ENCODE assay signal across 10 cellular contexts in genomic region chr1:2539312-2539907, GRCh38. TPM values are rescaled to one million over a fixed set of nuclear protein-coding genes. Genes with fewer than 3 reads are reported as not detected.
DNase-seq lines count a peak whose midpoint lies in the region; ATAC-seq and TF ChIP-seq lines count a peak whose summit lies in the region.
"Had no signal": no experiment of that assay in that cellular context is flagged by ENCODE, and none has a peak within 500 bp of the region (broad histone marks: within the 10 kb centered on the region; RNA-seq: fewer than 3 reads in every experiment).

No MANE protein-coding gene starts in this region.

- DNase-seq in CD14-positive monocyte (ENCODE audit: low spot score) (no peak), HFFc6 (no peak), kidney epithelial cell (ENCODE audit: low read depth) (no peak), NCI-H524 (lab: John Stamatoyannopoulos, UW) (no peak), A172 (ENCODE audit: low spot score) (no peak)
- peak; percentile 48 for DNase-seq in activated CD8-positive, alpha-beta T cell treated with anti-CD3 and anti-CD28 coated beads, Interleukin-2, amount 10 ng/mL, durations not matched to agents 7 days and 5 days
- DNase-seq: thyroid gland had no signal

- intact Hi-C loops in CD14-positive monocyte (cut with micrococcal nuclease): no loop called here

- H3K4me3 ChIP-seq in kidney epithelial cell (ENCODE audit: low read depth, low read length): no peak overlapping the region
- H3K4me3 ChIP-seq: thyroid gland had no signal

- peaks cover 12% of the 10 kb centered on the region for H3K27me3 ChIP-seq in kidney epithelial cell (ENCODE audit: control insufficient read depth, insufficient read depth, low read length)

- no peaks in the 10 kb centered on the region for H3K36me3 Mint-ChIP-seq in CD14-positive monocyte
- no peaks in the 10 kb centered on the region for H3K36me3 Mint-ChIP-seq in HFFc6 (ENCODE audit: low read depth)
- H3K36me3 Mint-ChIP-seq in activated CD8-positive, alpha-beta T cell treated with anti-CD3 and anti-CD28 coated beads, Interleukin-2, amount 10 ng/mL, durations not matched to agents 7 days and 5 days (ENCODE audit: low read depth): no peaks in the 10 kb centered on the region
- H3K36me3 Mint-ChIP-seq: T-cell had no signal

- peak; percentile 46 for ATAC-seq in activated CD8-positive, alpha-beta T cell treated with anti-CD3 and anti-CD28 coated beads, Interleukin-2, amount 10 ng/mL, durations not matched to agents 7 days and 5 days
- ATAC-seq in HG03095 (IDR thresholded peaks at IDR 0.05; ENCODE audit: unreplicated experiment) (no peak), HG02852 (IDR thresholded peaks at IDR 0.05; ENCODE audit: unreplicated experiment) (no peak)

- TF ChIP-seq CTCF in CD14-positive monocyte (IDR thresholded peaks at IDR 0.05) (peak; percentile 35), HFFc6 (IDR thresholded peaks at IDR 0.05) (peak; percentile 67), kidney epithelial cell (IDR thresholded peaks at IDR 0.05; ENCODE audit: insufficient read depth, low read length, poor library complexity, severe bottlenecking) (peak; percentile 43)

- H3K27me3 Mint-ChIP-seq in CD14-positive monocyte (ENCODE audit: low read depth in 3 of 3) (peaks cover 20 to 78% (median 34%) of the 10 kb centered on the region in 3 donors), HFFc6 (ENCODE audit: insufficient read depth) (peaks cover 6% of the 10 kb centered on the region)
- peaks cover 11% of the 10 kb centered on the region for H3K27me3 Mint-ChIP-seq in activated CD8-positive, alpha-beta T cell treated with anti-CD3 and anti-CD28 coated beads, Interleukin-2, amount 10 ng/mL, durations not matched to agents 7 days and 5 days (ENCODE audit: low read depth)

- H3K4me1 Mint-ChIP-seq in CD14-positive monocyte: peaks cover 2% of the 10 kb centered on the region
- peaks cover 26% of the 10 kb centered on the region for H3K4me1 Mint-ChIP-seq in HFFc6 (ENCODE audit: low read depth)
- peaks cover 8% of the 10 kb centered on the region for H3K4me1 Mint-ChIP-seq in activated CD8-positive, alpha-beta T cell treated with anti-CD3 and anti-CD28 coated beads, Interleukin-2, amount 10 ng/mL, durations not matched to agents 7 days and 5 days (ENCODE audit: low read depth)

- H3K4me3 Mint-ChIP-seq in CD14-positive monocyte: no peak overlapping the region
- H3K4me3 Mint-ChIP-seq in HFFc6: no peak overlapping the region
- H3K4me3 Mint-ChIP-seq in activated CD8-positive, alpha-beta T cell treated with anti-CD3 and anti-CD28 coated beads, Interleukin-2, amount 10 ng/mL, durations not matched to agents 7 days and 5 days: no peak overlapping the region
- H3K4me3 Mint-ChIP-seq: T-cell had no signal

- POLR2A ChIA-PET in activated CD8-positive, alpha-beta T cell treated with anti-CD3 and anti-CD28 coated beads, Interleukin-2, amount 10 ng/mL, durations not matched to agents 7 days and 5 days (lab: Charles Lee): interaction anchor here (1.0 kb wide), 1 partner anchor 38 kb away, joined by 3 read pairs; no protein-coding TSS in a partner anchor

- H3K27ac Mint-ChIP-seq in CD14-positive monocyte (no peak overlapping the region), HFFc6 (no peak overlapping the region)
- no peak overlapping the region for H3K27ac Mint-ChIP-seq in activated CD8-positive, alpha-beta T cell treated with anti-CD3 and anti-CD28 coated beads, Interleukin-2, amount 10 ng/mL, durations not matched to agents 7 days and 5 days
- H3K27ac Mint-ChIP-seq: T-cell had no signal

- no peaks in the 10 kb centered on the region for H3K9me3 Mint-ChIP-seq in CD14-positive monocyte
- H3K9me3 Mint-ChIP-seq in HFFc6: no peaks in the 10 kb centered on the region
- H3K9me3 Mint-ChIP-seq in activated CD8-positive, alpha-beta T cell treated with anti-CD3 and anti-CD28 coated beads, Interleukin-2, amount 10 ng/mL, durations not matched to agents 7 days and 5 days (ENCODE audit: insufficient read depth): no peaks in the 10 kb centered on the region
- H3K9me3 Mint-ChIP-seq: T-cell had no signal

- CTCF ChIA-PET in activated CD8-positive, alpha-beta T cell treated with anti-CD3 and anti-CD28 coated beads, Interleukin-2, amount 10 ng/mL, durations not matched to agents 7 days and 5 days (lab: Charles Lee): interaction anchor here (0.7 to 1.1 kb wide), 3 partner anchors 8 to 13 kb away, joined by 3 to 4 read pairs (median 3); partner anchors contain the start of gene PANK4

- H3K36me3 ChIP-seq in kidney epithelial cell (ENCODE audit: control insufficient read depth, insufficient read depth, low read length): no peaks in the 10 kb centered on the region
- H3K36me3 ChIP-seq: thyroid gland had no signal

RNA-seq across cellular contexts. Expression of gene HES5, which starts 9.3 kb away (rescaled TPM):
- polyA plus RNA-seq in CD14-positive monocyte: not detected
- total RNA-seq in HFFc6 (2021; fragmentation: NEBNext Ultra II Directional; extraction: Animal tissue kit (Norgen Biotek cat#: 25700)): under 1 TPM in 5 of 6 experiments, not detected in 1; 0.28 to 0.57 (median 0.36) TPM
- total RNA-seq in activated CD8-positive, alpha-beta T cell treated with anti-CD3 and anti-CD28 coated beads, Interleukin-2, amount 10 ng/mL, durations not matched to agents 7 days and 5 days: not detected
- total RNA-seq in kidney epithelial cell: 0.71 TPM in 1 of 2 replicates, not detected in the other
- total RNA-seq in A172 (2014; rRNA removed; shearing (Covaris generic)): not detected in 2 replicates
- total RNA-seq: T-cell, thyroid gland had no signal

RNA-seq across cellular contexts. Expression of gene PANK4, which starts 13.0 kb away (rescaled TPM):
- 10 to 100 TPM; 11.9 to 13.7 TPM for polyA plus RNA-seq in CD14-positive monocyte
- total RNA-seq in HFFc6 (2021; fragmentation: NEBNext Ultra II Directional; extraction: Animal tissue kit (Norgen Biotek cat#: 25700)): 10 to 100 TPM; 20.6 to 26.4 (median 24.0) TPM
- 10 to 100 TPM; 55.9 to 66.8 TPM for total RNA-seq in activated CD8-positive, alpha-beta T cell treated with anti-CD3 and anti-CD28 coated beads, Interleukin-2, amount 10 ng/mL, durations not matched to agents 7 days and 5 days
- 25.5 and 28.9 TPM in 2 replicates for total RNA-seq in kidney epithelial cell
- 6.5 and 7.7 TPM in 2 replicates for total RNA-seq in A172 (2014; rRNA removed; shearing (Covaris generic))

RNA-seq across cellular contexts. Expression of gene TNFRSF14, which starts 16.8 kb away (rescaled TPM):
- polyA plus RNA-seq in CD14-positive monocyte: 10 to 100 TPM; 62.1 to 64.4 TPM
- total RNA-seq in HFFc6 (2021; fragmentation: NEBNext Ultra II Directional; extraction: Animal tissue kit (Norgen Biotek cat#: 25700)): 10 to 100 TPM in 4 of 6 experiments, 1 to 10 TPM in 2; 7.4 to 14.2 (median 11.5) TPM
- 10 to 100 TPM; 85.8 to 86.5 TPM for total RNA-seq in activated CD8-positive, alpha-beta T cell treated with anti-CD3 and anti-CD28 coated beads, Interleukin-2, amount 10 ng/mL, durations not matched to agents 7 days and 5 days
- 14.7 and 16.8 TPM in 2 replicates for total RNA-seq in kidney epithelial cell
- total RNA-seq in A172 (2014; rRNA removed; shearing (Covaris generic)): 0.05 and 0.10 TPM in 2 replicates

RNA-seq across cellular contexts. Expression of gene PRXL2B, which starts 47.2 kb away (rescaled TPM):
- 1 to 10 TPM; 3.6 to 6.0 TPM for polyA plus RNA-seq in CD14-positive monocyte
- 10 to 100 TPM; 27.1 to 38.9 (median 34.7) TPM for total RNA-seq in HFFc6 (2021; fragmentation: NEBNext Ultra II Directional; extraction: Animal tissue kit (Norgen Biotek cat#: 25700))
- 10 to 100 TPM; 35.6 to 40.6 TPM for total RNA-seq in activated CD8-positive, alpha-beta T cell treated with anti-CD3 and anti-CD28 coated beads, Interleukin-2, amount 10 ng/mL, durations not matched to agents 7 days and 5 days
- 42.0 and 46.6 TPM in 2 replicates for total RNA-seq in kidney epithelial cell
- total RNA-seq in A172 (2014; rRNA removed; shearing (Covaris generic)): 23.1 and 27.9 TPM in 2 replicates
